1 cellular context compared by ENCODE assay signal in genomic region chr5:176397736-176398420, GRCh38.
TF ChIP-seq lines count a peak whose summit lies in the region.

No MANE protein-coding gene starts in this region.

TF ChIP-seq in HepG2, 621 proteins besides CTCF, POLR2A, EP300 and RAD21:
- TF ChIP-seq STAT5B (CRISPR knock-in tag; IDR thresholded peaks at IDR 0.05) (no peak), ZNF768 (CRISPR knock-in tag; IDR thresholded peaks at IDR 0.05) (peak; percentile 79)
TF ChIP-seq in HepG2: peak in this region for 1.
